In genomic region chr1:34582356-34582755, GRCh38 we compare ENCODE assay signal across 35 cellular contexts.
"Had no signal": no experiment of that assay in that cellular context is flagged by ENCODE, and none has a peak within 500 bp of the region (broad histone marks: within the 10 kb centered on the region; RNA-seq: fewer than 3 reads in every experiment).

No MANE protein-coding gene starts in this region.

- ATAC-seq: activated CD8-positive, alpha-beta T cell treated with anti-CD3 and anti-CD28 coated beads for 36 hours; activated naive CD4-positive, alpha-beta T cell treated with anti-CD3 and anti-CD28 coated beads, Interleukin-2, amount 50 U/mL, for 72 hours; activated T-cell treated with anti-CD3 and anti-CD28 coated beads, Interleukin-2, amount 50 U/mL, for 4 hours; activated T-cell treated with anti-CD3 and anti-CD28 coated beads, Interleukin-2, amount 50 U/mL, for 72 hours; activated T-helper 17 cell treated with anti-CD3 and anti-CD28 coated beads, Interleukin-2, amount 50 U/mL, for 72 hours; body of pancreas had no signal

- H3K27me3 ChIP-seq: body of pancreas, brain microvascular endothelial cell, breast epithelium had no signal

- H3K27ac ChIP-seq: adrenal gland, body of pancreas, brain microvascular endothelial cell, breast epithelium, VCaP had no signal

- H3K9me3 ChIP-seq: adrenal gland, body of pancreas had no signal

- DNase-seq: activated B cell treated with CpG ODN at 0.5 μM for 24 hours; activated CD4-positive, alpha-beta memory T cell treated with anti-CD3 and anti-CD28 coated beads for 36 hours; activated CD4-positive, alpha-beta T cell treated with anti-CD3 and anti-CD28 coated beads for 4 hours; activated CD4-positive, alpha-beta T cell treated with anti-CD3 and anti-CD28 coated beads, Interleukin-2, amount 10 ng/mL, durations not matched to agents 24 days and 14 days; activated CD4-positive, alpha-beta T cell treated with anti-CD3 and anti-CD28 coated beads, Interleukin-2, amount 50 U/mL, for 1 hour; activated CD4-positive, alpha-beta T cell treated with anti-CD3 and anti-CD28 coated beads, Interleukin-2, amount 50 U/mL, for 4 hours; activated CD4-positive, CD25-positive, alpha-beta regulatory T cell treated with anti-CD3 and anti-CD28 coated beads, Interleukin-2, amount 50 U/mL, for 72 hours; activated CD8-positive, alpha-beta memory T cell treated with anti-CD3 and anti-CD28 coated beads, Interleukin-2, amount 50 U/mL, for 4 hours; activated CD8-positive, alpha-beta T cell treated with anti-CD3 and anti-CD28 coated beads for 36 hours; activated effector memory CD4-positive, alpha-beta T cell treated with anti-CD3 and anti-CD28 coated beads, Interleukin-2, amount 50 U/mL, for 16 hours; activated gamma-delta T cell treated with Interleukin-2 at 50 U/mL for 16 hours; activated naive CD4-positive, alpha-beta T cell; activated naive CD4-positive, alpha-beta T cell treated with anti-CD3 and anti-CD28 coated beads for 36 hours; activated naive CD4-positive, alpha-beta T cell treated with anti-CD3 and anti-CD28 coated beads, Interleukin-2, amount 50 U/mL, for 16 hours; activated naive CD8-positive, alpha-beta T cell treated with anti-CD3 and anti-CD28 coated beads for 36 hours; activated T-cell treated with anti-CD3 and anti-CD28 coated beads for 4 hours; activated T-cell treated with anti-CD3 and anti-CD28 coated beads, Interleukin-2, amount 50 U/mL, for 1 hour; activated T-cell treated with anti-CD3 and anti-CD28 coated beads, Interleukin-2, amount 50 U/mL, for 4 hours; activated T-cell treated with anti-CD3 and anti-CD28 coated beads, Interleukin-2, amount 50 U/mL, for 72 hours; adrenal gland; amniotic stem cell; aorta; body of pancreas; brain microvascular endothelial cell; caudate nucleus; cerebellar nuclear complex; T-helper 1 cell; T-helper 2 cell; T-helper 9 cell had no signal

- H3K4me3 ChIP-seq: adrenal gland, body of pancreas, breast epithelium had no signal

- FAIRE-seq: astrocyte, TTC549 had no signal

- H3K4me1 ChIP-seq: adrenal gland, body of pancreas, breast epithelium had no signal

- H3K36me3 ChIP-seq: adrenal gland, brain microvascular endothelial cell, breast epithelium had no signal
